ENCODE assay signal across 9 cellular contexts in the genomic region with DNA sequence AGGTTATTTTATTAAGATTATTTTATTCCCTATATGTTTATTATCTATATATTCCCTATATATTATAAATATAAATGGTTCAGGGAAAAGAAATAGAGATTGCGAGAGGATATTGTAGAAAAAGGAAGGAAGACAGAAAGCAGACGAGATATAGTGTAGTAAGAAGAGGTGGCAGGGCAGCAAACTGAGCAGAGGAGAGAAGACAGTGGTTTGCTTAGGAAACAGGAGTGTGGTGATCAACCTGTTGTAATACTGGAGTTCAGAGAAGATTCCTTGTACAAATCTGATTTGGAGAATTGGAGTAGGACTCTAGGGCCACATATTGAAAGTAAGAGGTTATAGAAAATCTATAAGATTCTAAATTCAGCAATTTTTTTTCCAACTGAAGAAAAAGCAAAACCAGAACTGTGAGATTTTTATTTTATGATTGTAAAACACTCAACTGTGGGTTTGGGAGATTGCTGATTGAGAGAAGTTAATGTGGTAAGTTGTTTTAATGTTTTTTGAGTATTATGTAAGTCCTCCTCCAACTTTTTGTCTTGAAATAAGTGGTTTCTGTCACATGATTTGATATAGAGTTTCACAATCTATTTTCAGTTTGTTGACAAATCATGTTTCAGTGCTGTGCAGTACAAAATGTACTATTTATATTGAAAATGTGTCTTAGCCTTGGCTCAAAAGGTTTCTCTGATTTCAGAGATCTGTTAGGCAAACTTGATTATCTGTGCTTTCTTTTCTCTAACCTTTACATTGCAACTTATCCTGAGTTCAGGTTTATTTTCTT. TPM values are rescaled to one million over a fixed set of nuclear protein-coding genes. Genes with fewer than 3 reads are reported as not detected.
DNase-seq lines count a peak whose midpoint lies in the region; ATAC-seq, FAIRE-seq and TF ChIP-seq lines count a peak whose summit lies in the region.
"Had no signal": no experiment of that assay in that cellular context is flagged by ENCODE, and none has a peak within 500 bp of the region (broad histone marks: within the 10 kb centered on the region; RNA-seq: fewer than 3 reads in every experiment).

No MANE protein-coding gene starts in this region.

- peaks cover 0 to 6% (median 4%) of the 10 kb centered on the region in 3 donors for H3K36me3 Mint-ChIP-seq in immature natural killer cell

- H3K27ac Mint-ChIP-seq in immature natural killer cell: peak overlapping the region in 2 of 6 donors; percentile 8 to 9

- no peaks in the 10 kb centered on the region for H3K9me3 Mint-ChIP-seq in immature natural killer cell

- ATAC-seq in GM19372 (IDR thresholded peaks at IDR 0.05; ENCODE audit: low read depth, unreplicated experiment): peak; percentile 94
- ATAC-seq in HG03135 (IDR thresholded peaks at IDR 0.05; ENCODE audit: unreplicated experiment): peak; percentile 89

- peak overlapping the region; percentile 7 for H3K4me3 ChIP-seq in coronary artery

- H3K27ac ChIP-seq in coronary artery: peak overlapping the region; percentile 48 to 56

- TF ChIP-seq CTCF in coronary artery (IDR thresholded peaks at IDR 0.05): no peak

- no peak for FAIRE-seq in urothelium cell line (lab: Jason Lieb, UNC)
- FAIRE-seq: endothelial cell of umbilical vein had no signal

- DNase-seq in coronary artery (ENCODE audit: low spot score) (no peak), stromal cell of bone marrow (ENCODE audit: low read depth) (peak; percentile 16), urothelium cell line (ENCODE audit: low spot score) (no peak), immature natural killer cell (no peak), NCI-H748 treated with DMSO at 0.1 percent for 48 hours (lab: John Stamatoyannopoulos, UW) (no peak)
- no peak for DNase-seq in stimulated activated CD4-positive, alpha-beta T cell treated with anti-CD3 and anti-CD28 coated beads, Interleukin-4, amount 100 ng/mL, for 1 hour

- peaks cover 0 to 3% of the 10 kb centered on the region in 2 donors for H3K4me1 Mint-ChIP-seq in immature natural killer cell

- H3K4me3 Mint-ChIP-seq in immature natural killer cell: no peak overlapping the region

- H3K27me3 Mint-ChIP-seq in immature natural killer cell (ENCODE audit: low read depth in 3 of 3): peaks cover 0 to 3% (median 0%) of the 10 kb centered on the region in 3 donors

RNA-seq across cellular contexts. Expression of gene AMY2B, which starts 9.6 kb away (rescaled TPM):
- 1 to 10 TPM in 1 of 3 donors, under 1 TPM in 1, not detected in 1; 0.54 to 1.5 TPM for polyA plus RNA-seq in immature natural killer cell

RNA-seq across cellular contexts. Expression of gene RNPC3, which starts 36.3 kb away (rescaled TPM):
- polyA plus RNA-seq in immature natural killer cell: 10 to 100 TPM; 11.2 to 19.3 (median 11.7) TPM

RNA-seq across cellular contexts. Expression of gene AMY2A, which starts 55.4 kb away (rescaled TPM):
- polyA plus RNA-seq in immature natural killer cell: not detected
- polyA plus RNA-seq: endothelial cell of umbilical vein had no signal
